1 cellular context compared by ENCODE assay signal in the genomic region with DNA sequence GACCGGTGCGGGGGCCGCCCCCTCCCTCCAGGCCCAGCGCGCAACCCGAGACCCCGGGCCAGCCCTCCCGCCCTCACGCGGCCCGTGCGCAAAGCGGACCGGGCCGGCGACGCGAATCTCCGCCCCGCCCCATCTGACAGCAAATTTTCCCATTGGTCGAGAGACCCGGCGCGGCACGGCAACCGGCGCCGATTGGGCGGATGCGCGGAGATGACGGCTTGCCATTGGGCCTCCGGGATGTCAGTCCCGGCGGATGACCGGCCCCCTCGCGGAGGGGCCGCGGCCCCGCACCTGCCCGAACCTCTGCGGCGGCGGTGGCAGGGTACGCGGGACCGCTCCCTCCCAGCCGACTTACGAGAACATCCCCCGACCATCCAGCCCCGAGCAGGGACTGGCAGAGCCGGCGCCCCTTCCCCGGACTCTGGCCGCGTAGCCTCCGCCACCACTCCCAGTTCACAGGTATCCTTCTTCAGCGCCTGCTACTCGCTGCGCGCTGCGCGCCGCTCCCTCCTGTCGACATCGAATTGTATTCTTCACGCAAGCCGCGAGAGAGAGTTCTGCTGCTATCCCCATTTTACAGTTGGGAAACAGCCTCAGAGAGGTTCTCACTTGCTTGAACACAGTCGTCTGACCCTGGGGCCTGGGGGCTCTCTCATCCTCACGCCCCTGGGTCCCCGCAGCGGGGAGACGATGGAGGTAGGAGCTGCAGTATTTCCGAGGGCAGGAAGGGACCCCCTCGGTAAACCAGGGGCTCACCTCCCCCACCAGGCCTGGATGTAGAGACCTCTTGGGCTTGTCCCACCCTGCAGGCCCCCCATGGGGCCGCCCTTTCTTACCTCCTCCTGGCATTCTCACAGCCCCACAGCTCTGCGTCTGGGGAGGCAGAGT.
TF ChIP-seq lines count a peak whose summit lies in the region.

Gene ARVCF, minus strand, starts transcription at position 90 of the 888 bp plus-strand sequence. CDS start 26,029 bp downstream, outside the sequence.

TF ChIP-seq in K562, 482 proteins besides CTCF, POLR2A, EP300 and RAD21 (continued from another document and continues in another):
- TF ChIP-seq, protein P1, sequence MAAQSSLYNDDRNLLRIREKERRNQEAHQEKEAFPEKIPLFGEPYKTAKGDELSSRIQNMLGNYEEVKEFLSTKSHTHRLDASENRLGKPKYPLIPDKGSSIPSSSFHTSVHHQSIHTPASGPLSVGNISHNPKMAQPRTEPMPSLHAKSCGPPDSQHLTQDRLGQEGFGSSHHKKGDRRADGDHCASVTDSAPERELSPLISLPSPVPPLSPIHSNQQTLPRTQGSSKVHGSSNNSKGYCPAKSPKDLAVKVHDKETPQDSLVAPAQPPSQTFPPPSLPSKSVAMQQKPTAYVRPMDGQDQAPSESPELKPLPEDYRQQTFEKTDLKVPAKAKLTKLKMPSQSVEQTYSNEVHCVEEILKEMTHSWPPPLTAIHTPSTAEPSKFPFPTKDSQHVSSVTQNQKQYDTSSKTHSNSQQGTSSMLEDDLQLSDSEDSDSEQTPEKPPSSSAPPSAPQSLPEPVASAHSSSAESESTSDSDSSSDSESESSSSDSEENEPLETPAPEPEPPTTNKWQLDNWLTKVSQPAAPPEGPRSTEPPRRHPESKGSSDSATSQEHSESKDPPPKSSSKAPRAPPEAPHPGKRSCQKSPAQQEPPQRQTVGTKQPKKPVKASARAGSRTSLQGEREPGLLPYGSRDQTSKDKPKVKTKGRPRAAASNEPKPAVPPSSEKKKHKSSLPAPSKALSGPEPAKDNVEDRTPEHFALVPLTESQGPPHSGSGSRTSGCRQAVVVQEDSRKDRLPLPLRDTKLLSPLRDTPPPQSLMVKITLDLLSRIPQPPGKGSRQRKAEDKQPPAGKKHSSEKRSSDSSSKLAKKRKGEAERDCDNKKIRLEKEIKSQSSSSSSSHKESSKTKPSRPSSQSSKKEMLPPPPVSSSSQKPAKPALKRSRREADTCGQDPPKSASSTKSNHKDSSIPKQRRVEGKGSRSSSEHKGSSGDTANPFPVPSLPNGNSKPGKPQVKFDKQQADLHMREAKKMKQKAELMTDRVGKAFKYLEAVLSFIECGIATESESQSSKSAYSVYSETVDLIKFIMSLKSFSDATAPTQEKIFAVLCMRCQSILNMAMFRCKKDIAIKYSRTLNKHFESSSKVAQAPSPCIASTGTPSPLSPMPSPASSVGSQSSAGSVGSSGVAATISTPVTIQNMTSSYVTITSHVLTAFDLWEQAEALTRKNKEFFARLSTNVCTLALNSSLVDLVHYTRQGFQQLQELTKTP (IDR thresholded peaks at IDR 0.05; ENCODE audit: low read depth in 1 of 2, partially characterized antibody in 2 of 2): no peak
- TF ChIP-seq SUPT5H (IDR thresholded peaks at IDR 0.05): no peak
- no peak for TF ChIP-seq SIN3A (IDR thresholded peaks at IDR 0.05; ENCODE audit: borderline replicate concordance in 2 of 2, control insufficient read depth in 1 of 2, low read depth in 2 of 2, low read length in 2 of 2)
- no peak for TF ChIP-seq PHB2 (IDR thresholded peaks at IDR 0.05; ENCODE audit: low read depth)
- no peak for TF ChIP-seq CBX5 (IDR thresholded peaks at IDR 0.05; ENCODE audit: borderline replicate concordance, low read depth)
- TF ChIP-seq ZNF551 (CRISPR knock-in tag; IDR thresholded peaks at IDR 0.05): no peak
- peak; percentile 51; the same call in 1 of the 2 replicates for TF ChIP-seq ZNF134 (CRISPR knock-in tag; conservative IDR thresholded peaks at IDR 0.05)
- TF ChIP-seq THAP12 (CRISPR knock-in tag; IDR thresholded peaks at IDR 0.05): peak; percentile 71; the same call in 1 of the 2 replicates
- TF ChIP-seq, protein P2, sequence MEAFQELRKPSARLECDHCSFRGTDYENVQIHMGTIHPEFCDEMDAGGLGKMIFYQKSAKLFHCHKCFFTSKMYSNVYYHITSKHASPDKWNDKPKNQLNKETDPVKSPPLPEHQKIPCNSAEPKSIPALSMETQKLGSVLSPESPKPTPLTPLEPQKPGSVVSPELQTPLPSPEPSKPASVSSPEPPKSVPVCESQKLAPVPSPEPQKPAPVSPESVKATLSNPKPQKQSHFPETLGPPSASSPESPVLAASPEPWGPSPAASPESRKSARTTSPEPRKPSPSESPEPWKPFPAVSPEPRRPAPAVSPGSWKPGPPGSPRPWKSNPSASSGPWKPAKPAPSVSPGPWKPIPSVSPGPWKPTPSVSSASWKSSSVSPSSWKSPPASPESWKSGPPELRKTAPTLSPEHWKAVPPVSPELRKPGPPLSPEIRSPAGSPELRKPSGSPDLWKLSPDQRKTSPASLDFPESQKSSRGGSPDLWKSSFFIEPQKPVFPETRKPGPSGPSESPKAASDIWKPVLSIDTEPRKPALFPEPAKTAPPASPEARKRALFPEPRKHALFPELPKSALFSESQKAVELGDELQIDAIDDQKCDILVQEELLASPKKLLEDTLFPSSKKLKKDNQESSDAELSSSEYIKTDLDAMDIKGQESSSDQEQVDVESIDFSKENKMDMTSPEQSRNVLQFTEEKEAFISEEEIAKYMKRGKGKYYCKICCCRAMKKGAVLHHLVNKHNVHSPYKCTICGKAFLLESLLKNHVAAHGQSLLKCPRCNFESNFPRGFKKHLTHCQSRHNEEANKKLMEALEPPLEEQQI (IDR thresholded peaks at IDR 0.05): no peak
- TF ChIP-seq FOXP1 (CRISPR knock-in tag; IDR thresholded peaks at IDR 0.05): no peak
- TF ChIP-seq ZNF561 (CRISPR knock-in tag; conservative IDR thresholded peaks at IDR 0.05): no peak; the same call in 1 of the 2 replicates
- TF ChIP-seq ZFP1 (CRISPR knock-in tag; IDR thresholded peaks at IDR 0.05): no peak
- peak; percentile 15; the same call in 1 of the 2 replicates for TF ChIP-seq MAFK (IDR thresholded peaks at IDR 0.05; ENCODE audit: low read length)
- TF ChIP-seq HNRNPH1 (optimal IDR thresholded peaks at IDR 0.05; ENCODE audit: low read depth, low read length): no peak
- TF ChIP-seq ZNF239 (CRISPR knock-in tag; IDR thresholded peaks at IDR 0.05): 0 out of 2 replicates have a peak, but pooled peaks have one; percentile 26
- peak; percentile 83 for TF ChIP-seq RBBP5 (IDR thresholded peaks at IDR 0.05; ENCODE audit: borderline replicate concordance, insufficient read depth, low read length, poor library complexity, severe bottlenecking)
- peak; percentile 73 to 94 for TF ChIP-seq E2F6 (IDR thresholded peaks at IDR 0.05; ENCODE audit: borderline replicate concordance in 1 of 2, extremely low read depth in 1 of 2, insufficient read depth in 1 of 2, insufficient read length in 1 of 2, low read depth in 1 of 2, low read length in 1 of 2, poor library complexity in 1 of 2, severe bottlenecking in 1 of 2)
- no peak for TF ChIP-seq TAL1 (IDR thresholded peaks at IDR 0.05)
- TF ChIP-seq, protein P3, sequence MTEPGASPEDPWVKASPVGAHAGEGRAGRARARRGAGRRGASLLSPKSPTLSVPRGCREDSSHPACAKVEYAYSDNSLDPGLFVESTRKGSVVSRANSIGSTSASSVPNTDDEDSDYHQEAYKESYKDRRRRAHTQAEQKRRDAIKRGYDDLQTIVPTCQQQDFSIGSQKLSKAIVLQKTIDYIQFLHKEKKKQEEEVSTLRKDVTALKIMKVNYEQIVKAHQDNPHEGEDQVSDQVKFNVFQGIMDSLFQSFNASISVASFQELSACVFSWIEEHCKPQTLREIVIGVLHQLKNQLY (CRISPR knock-in tag; conservative IDR thresholded peaks at IDR 0.05): 0 out of 4 replicates have a peak, but pooled peaks of 1 of the 2 experiments have one; percentile 54
- TF ChIP-seq TAF1 (IDR thresholded peaks at IDR 0.05; ENCODE audit: control insufficient read depth, extremely low read depth, insufficient read depth, low read length, severe bottlenecking): no peak
- TF ChIP-seq FIP1L1 (IDR thresholded peaks at IDR 0.05; ENCODE audit: low read depth, low read length, poor library complexity, severe bottlenecking): no peak
- peak; percentile 82 for TF ChIP-seq MYC (IDR thresholded peaks at IDR 0.05; ENCODE audit: low read depth, low read length)
- TF ChIP-seq MYC (CRISPR knock-in tag; IDR thresholded peaks at IDR 0.05; ENCODE audit: borderline replicate concordance, low read depth): peak; percentile 76; the same call in 1 of the 2 replicates
- TF ChIP-seq ZNF518B (CRISPR knock-in tag; IDR thresholded peaks at IDR 0.05): no peak
- peak; percentile 53; the same call in 1 of the 2 replicates for TF ChIP-seq SMAD3 (CRISPR knock-in tag; conservative IDR thresholded peaks at IDR 0.05)
- no peak for TF ChIP-seq ZNF224 (CRISPR knock-in tag; IDR thresholded peaks at IDR 0.05)
- TF ChIP-seq TAF7 (tag; IDR thresholded peaks at IDR 0.05): peak; percentile 67; the same call in 1 of the 2 replicates
- TF ChIP-seq NRF1 (conservative IDR thresholded peaks at IDR 0.05 in 1 of 2, IDR thresholded peaks at IDR 0.05 in 1 of 2): no peak
- TF ChIP-seq HDAC6 (IDR thresholded peaks at IDR 0.05; ENCODE audit: low read depth, low read length): peak; percentile 92
- no peak for TF ChIP-seq RBM39 (optimal IDR thresholded peaks at IDR 0.05; ENCODE audit: low read depth, low read length)
- no peak for TF ChIP-seq MYBL2 (IDR thresholded peaks at IDR 0.05; ENCODE audit: low read depth)
- TF ChIP-seq MYBL2 (CRISPR knock-in tag; IDR thresholded peaks at IDR 0.05; ENCODE audit: borderline replicate concordance): no peak
- TF ChIP-seq ELF1 (tag; IDR thresholded peaks at IDR 0.05): no peak
- peak; percentile 79 for TF ChIP-seq E2F3 (CRISPR knock-in tag; IDR thresholded peaks at IDR 0.05)
- no peak for TF ChIP-seq SAP30 (IDR thresholded peaks at IDR 0.05; ENCODE audit: borderline replicate concordance, insufficient read depth, low read depth, low read length, poor library complexity, severe bottlenecking)
- no peak for TF ChIP-seq NR0B1 (IDR thresholded peaks at IDR 0.05; ENCODE audit: partially characterized antibody)
- TF ChIP-seq RB1 (IDR thresholded peaks at IDR 0.05; ENCODE audit: low read depth): no peak
- no peak for TF ChIP-seq ETV5 (CRISPR knock-in tag; IDR thresholded peaks at IDR 0.05; ENCODE audit: low read depth)
- no peak for TF ChIP-seq CHCHD3 (CRISPR knock-in tag; IDR thresholded peaks at IDR 0.05)
- no peak for TF ChIP-seq CBFA2T2 (conservative IDR thresholded peaks at IDR 0.05)
- peak; percentile 74; the same call in 1 of the 2 replicates for TF ChIP-seq KLF6 (CRISPR knock-in tag; IDR thresholded peaks at IDR 0.05; ENCODE audit: borderline replicate concordance)
- no peak for TF ChIP-seq STAT5B (CRISPR knock-in tag; IDR thresholded peaks at IDR 0.05)
- no peak for TF ChIP-seq SRSF7 (optimal IDR thresholded peaks at IDR 0.05; ENCODE audit: low read depth, low read length)
- 0 out of 2 replicates have a peak, but pooled peaks have one; percentile 42 for TF ChIP-seq DIDO1 (tag; IDR thresholded peaks at IDR 0.05; ENCODE audit: low read depth)
- TF ChIP-seq ESRRB (CRISPR knock-in tag; IDR thresholded peaks at IDR 0.05; ENCODE audit: borderline replicate concordance): no peak
